In genomic region chr2:152647417-152648010, GRCh38 we compare ENCODE assay signal across 8 cellular contexts.
A peak's percentile ranks its signal among the peaks of the same experiment; 100 is the strongest.
DNase-seq lines count a peak whose midpoint lies in the region; ATAC-seq and TF ChIP-seq lines count a peak whose summit lies in the region.

No MANE protein-coding gene starts in this region.

- BruUV-seq in Caco-2 (replicated peaks; lab: Mats Ljungman, UMichigan), result no TSS peak

- TF ChIP-seq POLR2A in adrenal gland (IDR thresholded peaks at IDR 0.05), result peak in 1 of 2 donors; percentile 38

- peak overlapping the region; percentile 11 for H3K27ac Mint-ChIP-seq in stimulated activated effector memory CD8-positive, alpha-beta T cell treated with anti-CD3 and anti-CD28 coated beads, Interleukin-12 subunit alpha, Interleukin-12 subunit beta, amount 100 ng/mL, for 72 hours
- no peak overlapping the region for H3K27ac Mint-ChIP-seq in Caco-2 (ENCODE audit: unreplicated experiment)

- DNase-seq in NCI-H1092 (lab: John Stamatoyannopoulos, UW) (peak; percentile 46), adrenal gland (peak; percentile 65 to 92 (median 84)), hepatocyte (ENCODE audit: low spot score) (peak; percentile 30), Caco-2 (no peak)
- DNase-seq in stimulated activated effector memory CD8-positive, alpha-beta T cell treated with anti-CD3 and anti-CD28 coated beads, Interleukin-12 subunit alpha, Interleukin-12 subunit beta, amount 100 ng/mL, for 72 hours (ENCODE audit: low spot score in 2 of 2), result no peak
- DNase-seq in stimulated activated naive CD8-positive, alpha-beta T cell treated with anti-CD3 and anti-CD28 coated beads, Interleukin-15, Interleukin-2, amounts not matched to agents 100 U/mL and 50 U/mL, for 24 hours, result no peak
- no peak for DNase-seq in activated CD4-positive, alpha-beta T cell treated with anti-CD3 and anti-CD28 coated beads for 1 hour
- no peak for DNase-seq in stimulated activated CD4-positive, alpha-beta T cell treated with anti-CD3 and anti-CD28 coated beads, Interleukin-4, amount 100 ng/mL, for 4 hours

- POLR2A ChIA-PET in Caco-2 (lab: Charles Lee), result interaction anchor here (0.6 kb wide), 1 partner anchor 476 kb away, joined by 3 read pairs; no protein-coding TSS in a partner anchor

- intact Hi-C loops in adrenal gland (cut with DNase I), result no loop called here
- intact Hi-C loops in Caco-2 (cut with micrococcal nuclease; ENCODE audit: unreplicated experiment), result no loop called here

- H2AFZ ChIP-seq in hepatocyte, result no peak overlapping the region

- peaks cover 23% of the 10 kb centered on the region for H3K36me3 Mint-ChIP-seq in stimulated activated effector memory CD8-positive, alpha-beta T cell treated with anti-CD3 and anti-CD28 coated beads, Interleukin-12 subunit alpha, Interleukin-12 subunit beta, amount 100 ng/mL, for 72 hours
- peaks cover 74% of the 10 kb centered on the region for H3K36me3 Mint-ChIP-seq in Caco-2 (ENCODE audit: insufficient read depth, unreplicated experiment)

- H3K9me3 ChIP-seq in adrenal gland (replicated peaks in 1 of 3), result no peaks in the 10 kb centered on the region
- no peaks in the 10 kb centered on the region for H3K9me3 ChIP-seq in hepatocyte (ENCODE audit: low read depth)
- no peaks in the 10 kb centered on the region for H3K9me3 ChIP-seq in Caco-2

- H3K9me2 ChIP-seq in hepatocyte (replicated peaks; ENCODE audit: insufficient read depth), result no peaks in the 10 kb centered on the region

- H3K9me3 Mint-ChIP-seq in stimulated activated effector memory CD8-positive, alpha-beta T cell treated with anti-CD3 and anti-CD28 coated beads, Interleukin-12 subunit alpha, Interleukin-12 subunit beta, amount 100 ng/mL, for 72 hours, result no peaks in the 10 kb centered on the region
- H3K9me3 Mint-ChIP-seq in Caco-2 (ENCODE audit: unreplicated experiment), result no peaks in the 10 kb centered on the region

- H3K4me2 ChIP-seq in hepatocyte, result no peak overlapping the region

- H3K79me2 ChIP-seq in hepatocyte, result no peaks in the 10 kb centered on the region

- H3K27me3 ChIP-seq in adrenal gland, result no peaks in the 10 kb centered on the region
- H3K27me3 ChIP-seq in hepatocyte, result no peaks in the 10 kb centered on the region
- H3K27me3 ChIP-seq in Caco-2 (replicated peaks; ENCODE audit: control insufficient read depth, insufficient read depth, low read length), result no peaks in the 10 kb centered on the region

- H3K36me3 ChIP-seq in adrenal gland (replicated peaks in 1 of 2), result peaks cover 0 to 11% of the 10 kb centered on the region in 2 donors
- H3K36me3 ChIP-seq in hepatocyte (replicated peaks; ENCODE audit: insufficient read depth, low read depth), result no peaks in the 10 kb centered on the region
- H3K36me3 ChIP-seq in Caco-2 (ENCODE audit: control insufficient read depth, insufficient read depth, low read length), result no peaks in the 10 kb centered on the region; the same call in 1 of the 2 replicates

- CTCF ChIA-PET in Caco-2 (lab: Charles Lee), result interaction anchor here (1.2 to 1.6 kb wide), 2 partner anchors 12 to 471 kb away, joined by 4 to 6 read pairs; partner anchors contain the start of gene STAM2

- H3K4me3 ChIP-seq in adrenal gland (no peak overlapping the region), hepatocyte (no peak overlapping the region), Caco-2 (ENCODE audit: low read depth, low read length) (no peak overlapping the region)

- H4K20me1 ChIP-seq in hepatocyte (ENCODE audit: insufficient read depth, poor library complexity, severe bottlenecking), result no peaks in the 10 kb centered on the region

- H3K4me3 Mint-ChIP-seq in stimulated activated effector memory CD8-positive, alpha-beta T cell treated with anti-CD3 and anti-CD28 coated beads, Interleukin-12 subunit alpha, Interleukin-12 subunit beta, amount 100 ng/mL, for 72 hours, result no peak overlapping the region
- no peak overlapping the region for H3K4me3 Mint-ChIP-seq in Caco-2 (ENCODE audit: unreplicated experiment)

- WGBS in adrenal gland, 4 donors, result 27 to 37% (median 33%) methylated on average over 10 of the region's 10 CpGs
- 83% methylated on average over 10 of the region's 10 CpGs for WGBS in hepatocyte (ENCODE audit: low lambda C conversion rate, missing lambda C conversion rate)

- ATAC-seq in stimulated activated effector memory CD8-positive, alpha-beta T cell treated with anti-CD3 and anti-CD28 coated beads, Interleukin-12 subunit alpha, Interleukin-12 subunit beta, amount 100 ng/mL, for 72 hours, result no peak
- ATAC-seq in stimulated activated naive CD8-positive, alpha-beta T cell treated with anti-CD3 and anti-CD28 coated beads, Interleukin-15, Interleukin-2, amounts not matched to agents 100 U/mL and 50 U/mL, for 24 hours, result no peak

- H3K27ac ChIP-seq in adrenal gland (peak overlapping the region in 3 of 5 donors; percentile 40 to 49 (median 44)), hepatocyte (peak overlapping the region; percentile 7)

- H3K27me3 Mint-ChIP-seq in Caco-2 (ENCODE audit: insufficient read depth, unreplicated experiment), result no peaks in the 10 kb centered on the region

- H3K4me1 ChIP-seq in adrenal gland (replicated peaks in 1 of 2) (peaks cover 5 to 23% of the 10 kb centered on the region in 2 donors), hepatocyte (ENCODE audit: insufficient read depth) (no peaks in the 10 kb centered on the region), Caco-2 (no peaks in the 10 kb centered on the region)

- TF ChIP-seq CTCF in adrenal gland (IDR thresholded peaks at IDR 0.05), result no peak
- TF ChIP-seq CTCF in hepatocyte (IDR thresholded peaks at IDR 0.05; ENCODE audit: poor library complexity), result no peak
- TF ChIP-seq CTCF in Caco-2 (IDR thresholded peaks at IDR 0.05; ENCODE audit: insufficient read depth in 1 of 2, low read depth in 1 of 2, low read length in 1 of 2, severe bottlenecking in 1 of 2, unreplicated experiment in 1 of 2), result no peak

- H3K4me1 Mint-ChIP-seq in stimulated activated effector memory CD8-positive, alpha-beta T cell treated with anti-CD3 and anti-CD28 coated beads, Interleukin-12 subunit alpha, Interleukin-12 subunit beta, amount 100 ng/mL, for 72 hours, result no peaks in the 10 kb centered on the region
- H3K4me1 Mint-ChIP-seq in Caco-2 (ENCODE audit: low read depth, unreplicated experiment), result no peaks in the 10 kb centered on the region

Comparison
In these comparisons a context has a peak if more than half of its experiments do, and no peak if none do; other contexts are left out.
1. DNase-seq: peak in NCI-H1092 (single experiment), adrenal gland (7 of 7) and hepatocyte (single experiment); none in stimulated activated effector memory CD8-positive, alpha-beta T cell treated with anti-CD3 and anti-CD28 coated beads, Interleukin-12 subunit alpha, Interleukin-12 subunit beta, amount 100 ng/mL, for 72 hours (0 of 2), stimulated activated naive CD8-positive, alpha-beta T cell treated with anti-CD3 and anti-CD28 coated beads, Interleukin-15, Interleukin-2, amounts not matched to agents 100 U/mL and 50 U/mL, for 24 hours (single experiment), Caco-2 (0 of 2), activated CD4-positive, alpha-beta T cell treated with anti-CD3 and anti-CD28 coated beads for 1 hour (single experiment) and stimulated activated CD4-positive, alpha-beta T cell treated with anti-CD3 and anti-CD28 coated beads, Interleukin-4, amount 100 ng/mL, for 4 hours (0 of 2).